In genomic region chr5:124655943-124656459, GRCh38 we compare ENCODE assay signal across 1 cellular context.
TF ChIP-seq lines count a peak whose summit lies in the region.

No MANE protein-coding gene starts in this region.

TF ChIP-seq in GM12878, 131 proteins besides CTCF, POLR2A, EP300 and RAD21 (continued from another document):
- TF ChIP-seq ZNF592 (IDR thresholded peaks at IDR 0.05): no peak
- no peak for TF ChIP-seq JUNB (IDR thresholded peaks at IDR 0.05)
